Comparison of ENCODE assay signal across 8 cellular contexts in genomic region chr15:41230345-41230649, GRCh38. TPM values are rescaled to one million over a fixed set of nuclear protein-coding genes. Genes with fewer than 3 reads are reported as not detected.
A peak's percentile ranks its signal among the peaks of the same experiment; 100 is the strongest.
DNase-seq lines count a peak whose midpoint lies in the region; ATAC-seq and TF ChIP-seq lines count a peak whose summit lies in the region.

No MANE protein-coding gene starts in this region.

- DNase-seq in MM.1S (no peak), neural crest cell (ENCODE audit: low read depth, low spot score) (no peak), kidney tubule cell (ENCODE audit: low spot score) (no peak), SW 1271 (lab: John Stamatoyannopoulos, UW) (no peak)

- H3K27ac ChIP-seq in BLaER1 (peak overlapping the region; percentile 80; the same call in 1 of the 2 replicates), MM.1S (ENCODE audit: low read length) (no peak overlapping the region), duodenal mucosa (ENCODE audit: low read depth, low read length) (no peak overlapping the region)

- H3K27me3 Mint-ChIP-seq in neural crest cell (ENCODE audit: low read depth) = peaks cover 10% of the 10 kb centered on the region

- H4K20me1 ChIP-seq in BLaER1 (peaks cover 14% of the 10 kb centered on the region), MM.1S (ENCODE audit: insufficient read depth, low read length) (no peaks in the 10 kb centered on the region)

- TF ChIP-seq POLR2A in GM18505 (IDR thresholded peaks at IDR 0.05; ENCODE audit: borderline replicate concordance, extremely low read depth, insufficient read depth, insufficient read length) = no peak

- ATAC-seq in GM18505 (IDR thresholded peaks at IDR 0.05; ENCODE audit: unreplicated experiment) = no peak
- ATAC-seq in GM21723 (IDR thresholded peaks at IDR 0.05; ENCODE audit: unreplicated experiment) = no peak

- H3K9me3 ChIP-seq in BLaER1 (no peaks in the 10 kb centered on the region), MM.1S (replicated peaks; ENCODE audit: insufficient read depth, low read length) (no peaks in the 10 kb centered on the region), duodenal mucosa (ENCODE audit: control insufficient read depth in 1 of 2, low read length in 2 of 2) (no peaks in the 10 kb centered on the region)

- H3K9me2 ChIP-seq in MM.1S (replicated peaks; ENCODE audit: insufficient read depth, low read length) = no peaks in the 10 kb centered on the region

- no peaks in the 10 kb centered on the region for H3K27me3 ChIP-seq in BLaER1
- no peaks in the 10 kb centered on the region for H3K27me3 ChIP-seq in MM.1S (replicated peaks; ENCODE audit: insufficient read depth, low read length)
- no peaks in the 10 kb centered on the region for H3K27me3 ChIP-seq in duodenal mucosa (ENCODE audit: control insufficient read depth in 1 of 2, insufficient read depth in 2 of 2, low read length in 2 of 2)

- H3F3A ChIP-seq in MM.1S (ENCODE audit: insufficient read depth, low read length) = no peaks in the 10 kb centered on the region

- H3K79me2 ChIP-seq in MM.1S (ENCODE audit: low read length) = peaks cover 28% of the 10 kb centered on the region

- H3K4me3 ChIP-seq in BLaER1 = peak overlapping the region; percentile 78
- H3K4me3 ChIP-seq in MM.1S (ENCODE audit: low read length) = peak overlapping the region; percentile 97; the same call in 1 of the 2 replicates
- H3K4me3 ChIP-seq in duodenal mucosa (ENCODE audit: low read depth in 1 of 2, low read length in 2 of 2) = peak overlapping the region; percentile 95 to 96

- H3K4me1 ChIP-seq in BLaER1 (peaks cover 19% of the 10 kb centered on the region), MM.1S (ENCODE audit: low read length) (peaks cover 4% of the 10 kb centered on the region; the same call in 1 of the 2 replicates), duodenal mucosa (ENCODE audit: control insufficient read depth in 1 of 2, insufficient read depth in 2 of 2, low read length in 2 of 2) (peaks cover 10 to 13% of the 10 kb centered on the region in 2 donors)

- TF ChIP-seq CTCF in MM.1S (IDR thresholded peaks at IDR 0.05; ENCODE audit: low read length) (no peak), neural crest cell (conservative IDR thresholded peaks at IDR 0.05) (no peak)

- no peaks in the 10 kb centered on the region for H3K9me3 Mint-ChIP-seq in neural crest cell

- no peak overlapping the region for H3K27ac Mint-ChIP-seq in neural crest cell (ENCODE audit: unreplicated experiment)

- H2AFZ ChIP-seq in MM.1S (ENCODE audit: low read length) = peak overlapping the region; percentile 92

- H3K4me1 Mint-ChIP-seq in neural crest cell = peaks cover 26% of the 10 kb centered on the region

- no peak overlapping the region for H3K9ac ChIP-seq in BLaER1
- no peak overlapping the region for H3K9ac ChIP-seq in MM.1S (ENCODE audit: low read length)
- H3K9ac ChIP-seq in duodenal mucosa (ENCODE audit: low read depth in 1 of 2, low read length in 2 of 2) = peak overlapping the region in 1 of 2 donors; percentile 98

- H3K4me2 ChIP-seq in BLaER1 (peak overlapping the region; percentile 92), MM.1S (ENCODE audit: low read depth, low read length) (peak overlapping the region; percentile 85)

- H3K36me3 Mint-ChIP-seq in neural crest cell (ENCODE audit: low read depth) = no peaks in the 10 kb centered on the region

- peak overlapping the region; percentile 95 for H3K4me3 Mint-ChIP-seq in neural crest cell

- H3K36me3 ChIP-seq in BLaER1 = 0 out of 2 replicates have a peak, but pooled peaks cover 2% of the 10 kb centered on the region
- H3K36me3 ChIP-seq in MM.1S (replicated peaks; ENCODE audit: insufficient read depth, low read length) = no peaks in the 10 kb centered on the region
- no peaks in the 10 kb centered on the region for H3K36me3 ChIP-seq in duodenal mucosa (ENCODE audit: control insufficient read depth in 1 of 2, insufficient read depth in 2 of 2, low read length in 2 of 2)

RNA-seq across cellular contexts. Expression of gene EXD1, which starts 0.3 kb away (rescaled TPM):
- not detected in 2 replicates for total RNA-seq in neural crest cell

RNA-seq across cellular contexts. Expression of gene CHP1, which starts 0.8 kb away (rescaled TPM):
- total RNA-seq in neural crest cell = 72.7 and 76.3 TPM in 2 replicates
